ENCODE assay signal across 8 cellular contexts in the genomic region with DNA sequence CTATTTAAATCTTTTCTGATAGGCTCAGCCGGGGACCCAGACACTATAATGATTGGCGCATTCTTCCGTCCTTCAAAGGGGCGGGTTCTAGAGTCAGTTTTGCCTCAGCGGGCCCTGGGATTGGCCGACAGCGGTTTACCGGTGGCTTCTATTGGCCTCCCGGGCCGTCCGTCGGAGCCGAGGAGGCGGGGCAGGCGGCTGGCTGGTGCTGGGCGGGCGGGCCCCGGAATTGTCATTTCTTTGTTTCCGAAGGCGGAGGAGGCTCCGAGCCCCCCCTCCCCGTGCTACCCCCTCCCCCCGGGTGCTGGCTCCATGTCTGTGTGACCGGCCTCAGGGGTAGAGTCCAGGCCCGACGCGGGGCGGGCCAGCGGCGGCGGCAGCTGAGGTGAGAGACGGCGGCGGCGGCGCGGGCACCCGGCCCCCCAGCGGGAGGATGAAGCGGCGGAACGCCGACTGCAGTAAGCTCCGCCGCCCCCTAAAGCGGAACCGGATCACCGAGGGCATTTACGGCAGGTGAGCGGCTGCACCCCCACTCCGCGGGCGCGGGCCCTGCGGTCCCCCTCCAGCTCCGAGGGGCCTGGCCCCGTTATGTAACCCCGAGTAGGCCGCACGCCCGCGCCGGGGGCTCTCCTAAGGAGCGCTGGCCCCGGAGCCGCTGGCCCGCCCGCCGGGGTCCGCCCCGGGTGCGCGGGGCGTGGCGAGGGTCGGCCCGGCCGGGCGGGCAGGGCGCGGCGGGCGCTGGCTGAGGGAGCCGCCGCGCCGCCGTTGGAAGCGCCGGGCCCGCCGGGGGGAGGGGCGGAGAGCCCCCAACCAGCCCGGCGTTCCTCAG. TPM values are rescaled to one million over a fixed set of nuclear protein-coding genes. Genes with fewer than 3 reads are reported as not detected.
DNase-seq lines count a peak whose midpoint lies in the region; ATAC-seq and TF ChIP-seq lines count a peak whose summit lies in the region.

A gene with protein sequence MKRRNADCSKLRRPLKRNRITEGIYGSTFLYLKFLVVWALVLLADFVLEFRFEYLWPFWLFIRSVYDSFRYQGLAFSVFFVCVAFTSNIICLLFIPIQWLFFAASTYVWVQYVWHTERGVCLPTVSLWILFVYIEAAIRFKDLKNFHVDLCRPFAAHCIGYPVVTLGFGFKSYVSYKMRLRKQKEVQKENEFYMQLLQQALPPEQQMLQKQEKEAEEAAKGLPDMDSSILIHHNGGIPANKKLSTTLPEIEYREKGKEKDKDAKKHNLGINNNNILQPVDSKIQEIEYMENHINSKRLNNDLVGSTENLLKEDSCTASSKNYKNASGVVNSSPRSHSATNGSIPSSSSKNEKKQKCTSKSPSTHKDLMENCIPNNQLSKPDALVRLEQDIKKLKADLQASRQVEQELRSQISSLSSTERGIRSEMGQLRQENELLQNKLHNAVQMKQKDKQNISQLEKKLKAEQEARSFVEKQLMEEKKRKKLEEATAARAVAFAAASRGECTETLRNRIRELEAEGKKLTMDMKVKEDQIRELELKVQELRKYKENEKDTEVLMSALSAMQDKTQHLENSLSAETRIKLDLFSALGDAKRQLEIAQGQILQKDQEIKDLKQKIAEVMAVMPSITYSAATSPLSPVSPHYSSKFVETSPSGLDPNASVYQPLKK (plus strand): TSS at position 232 of the 829 bp plus-strand sequence. CDS start 202 bp downstream, at position 434.

- intact Hi-C loops in PC-9 (cut with micrococcal nuclease; ENCODE audit: unreplicated experiment), result no loop called here

- POLR2A ChIA-PET in PC-9 (lab: Charles Lee; ENCODE audit: unreplicated experiment), result interaction anchor here (0.6 kb wide), 1 partner anchor 108 kb away, joined by 3 read pairs; no protein-coding TSS in a partner anchor

- H3K9me3 ChIP-seq in PC-9 (ENCODE audit: insufficient read depth, low read depth), result no peaks in the 10 kb centered on the region
- H3K9me3 ChIP-seq in mononuclear cell (ENCODE audit: low read depth, low read length), result no peaks in the 10 kb centered on the region

- H3K4me2 ChIP-seq in PC-9, result peak within 1 kb of the TSS; percentile 87

- in situ Hi-C loops in KBM-7 (cut with MboI; ENCODE audit: low pct_unique_long_range_greater_than_20kb, low sequenced_read_pairs), result no loop called here

- H3K27ac ChIP-seq in PC-9 (no peak within 1 kb of the TSS), epithelial cell of prostate (peak within 1 kb of the TSS; percentile 56)

- H3K4me1 ChIP-seq in PC-9 (replicated peaks; ENCODE audit: insufficient read depth) (peaks cover 21% of the 10 kb centered on the region), mononuclear cell (ENCODE audit: insufficient read depth, low read length) (peaks cover 30% of the 10 kb centered on the region)

- H3F3A ChIP-seq in PC-9 (ENCODE audit: insufficient read depth, low read depth), result 0 out of 2 replicates have a peak, but pooled peaks cover 7% of the 10 kb centered on the region

- peaks cover 19% of the 10 kb centered on the region for H3K79me2 ChIP-seq in PC-9 (ENCODE audit: low read depth)

- peak; percentile 85 for ATAC-seq in GM21717 (IDR thresholded peaks at IDR 0.05; ENCODE audit: unreplicated experiment)

- peak within 1 kb of the TSS; percentile 85 for H3K4me3 ChIP-seq in PC-9
- H3K4me3 ChIP-seq in mononuclear cell (ENCODE audit: low read length), result peak within 1 kb of the TSS; percentile 80

- no peaks in the 10 kb centered on the region for H3K36me3 ChIP-seq in PC-9 (ENCODE audit: low read depth)

- CTCF ChIA-PET in PC-9 (lab: Charles Lee), result interaction anchor here (0.7 kb wide), 1 partner anchor 75 kb away, joined by 6 read pairs; no protein-coding TSS in a partner anchor

- peak within 1 kb of the TSS; percentile 90 for H2AFZ ChIP-seq in PC-9

- peak; percentile 93 for DNase-seq in DMS 273 treated with DMSO at 0.1 percent for 48 hours (lab: John Stamatoyannopoulos, UW)
- DNase-seq in KBM-7, result peak; percentile 96
- peak; percentile 77 to 96 for DNase-seq in PC-9
- peak; percentile 98 for DNase-seq in activated T-cell treated with anti-CD3 and anti-CD28 coated beads, Interleukin-2, amount 50 U/mL, for 1 hour
- DNase-seq in epithelial cell of prostate (ENCODE audit: low read depth, low spot score), result peak; percentile 64
- DNase-seq in stimulated activated CD8-positive, alpha-beta memory T cell treated with anti-CD3 and anti-CD28 coated beads, Interleukin-2, amount 100 ng/mL, for 48 hours (ENCODE audit: low read depth in 2 of 2), result peak; percentile 92 to 93

- TF ChIP-seq CTCF in PC-9 (conservative IDR thresholded peaks at IDR 0.05), result no peak

- no TSS peak for BruUV-seq in PC-9 (replicated peaks; lab: Mats Ljungman, UMichigan)

- H4K20me1 ChIP-seq in PC-9 (ENCODE audit: insufficient read depth), result no peaks in the 10 kb centered on the region

- no peaks in the 10 kb centered on the region for H3K9me2 ChIP-seq in PC-9 (ENCODE audit: insufficient read depth)

- H3K27me3 ChIP-seq in PC-9 (ENCODE audit: insufficient read depth, low read depth), result no peaks in the 10 kb centered on the region
- H3K27me3 ChIP-seq in mononuclear cell (ENCODE audit: insufficient read depth, low read length), result no peaks in the 10 kb centered on the region

RNA-seq across cellular contexts. Expression of the gene that starts here (rescaled TPM):
- total RNA-seq in PC-9 (2021), result 5.9 and 9.6 TPM in 2 replicates
- 23.6 TPM for total RNA-seq in mononuclear cell
